9 cellular contexts compared by ENCODE assay signal in genomic region chr4:20251061-20251795, GRCh38. TPM values are rescaled to one million over a fixed set of nuclear protein-coding genes. Genes with fewer than 3 reads are reported as not detected.
DNase-seq lines count a peak whose midpoint lies in the region; ATAC-seq and TF ChIP-seq lines count a peak whose summit lies in the region.
"Had no signal": no experiment of that assay in that cellular context is flagged by ENCODE, and none has a peak within 500 bp of the region (broad histone marks: within the 10 kb centered on the region; RNA-seq: fewer than 3 reads in every experiment).

No MANE protein-coding gene starts in this region.

- TF ChIP-seq CTCF in heart right ventricle (IDR thresholded peaks at IDR 0.05) (no peak), testis (IDR thresholded peaks at IDR 0.05) (no peak)

- ATAC-seq in heart right ventricle: peak in 1 of 8 donors; percentile 13
- ATAC-seq in left cardiac atrium: no peak

- peaks cover 7 to 19% (median 9%) of the 10 kb centered on the region in 3 donors for H3K27me3 Mint-ChIP-seq in immature natural killer cell (ENCODE audit: low read depth in 3 of 3)

- WGBS in heart right ventricle, 2 donors: 3 to 4% methylated on average over 35 of the region's 35 CpGs
- no CpG with 5 or more reads among the region's 35 CpGs for WGBS in iPS DF 6.9 (ENCODE audit: insufficient coverage, insufficient read length)
- 3 to 6% methylated on average over 13 to 32 of the region's 35 CpGs for WGBS in testis, 2 donors

- H3K27ac ChIP-seq in heart right ventricle: peak overlapping the region in 7 of 10 donors; percentile 30 to 59 (median 53)
- H3K27ac ChIP-seq in iPS DF 6.9 (ENCODE audit: low read length): no peak overlapping the region
- peak overlapping the region; percentile 27 to 73 for H3K27ac ChIP-seq in testis

- no peak overlapping the region for H3K27ac Mint-ChIP-seq in immature natural killer cell

- H3K4me3 ChIP-seq in heart right ventricle (peak overlapping the region; percentile 39 to 71 (median 64)), iPS DF 6.9 (ENCODE audit: low read length) (peak overlapping the region; percentile 69; the same call in 1 of the 2 replicates), testis (peak overlapping the region; percentile 56 to 66)

- H3K4me1 Mint-ChIP-seq in immature natural killer cell: peaks cover 1 to 5% of the 10 kb centered on the region in 2 donors
- H3K4me1 Mint-ChIP-seq: central memory CD8-positive, alpha-beta T cell had no signal

- peaks cover 0 to 33% (median 12%) of the 10 kb centered on the region in 6 donors for H3K9me3 Mint-ChIP-seq in immature natural killer cell

- no peak for DNase-seq in heart right ventricle
- no peak for DNase-seq in left cardiac atrium
- peak; percentile 72 for DNase-seq in SK-N-DZ (ENCODE audit: low spot score)
- DNase-seq in iPS DF 6.9 (ENCODE audit: low read depth, low spot score): no peak
- DNase-seq in testis: no peak
- no peak for DNase-seq in T-helper 1 cell
- DNase-seq in immature natural killer cell: no peak
- no peak for DNase-seq in activated gamma-delta T cell treated with Interleukin-2 at 50 U/mL for 16 hours

- H3K4me1 ChIP-seq in heart right ventricle (peaks cover 3 to 38% (median 20%) of the 10 kb centered on the region in 9 donors), iPS DF 6.9 (ENCODE audit: control insufficient read depth, insufficient read depth, low read length) (peaks cover 3% of the 10 kb centered on the region; the same call in 1 of the 2 replicates), testis (no peaks in the 10 kb centered on the region)

- H3K36me3 Mint-ChIP-seq in immature natural killer cell: peaks cover 0 to 9% (median 6%) of the 10 kb centered on the region in 3 donors

- intact Hi-C loops in heart right ventricle (cut with DNase I): loop anchor here in 1 of 10 donors (10.0 kb wide), 1 partner anchor 1556 kb away; no protein-coding TSS in a partner anchor
- intact Hi-C loops in left cardiac atrium (cut with DNase I): loop anchor here in 1 of 2 donors (10.0 kb wide), 1 partner anchor 936 kb away; no protein-coding TSS in a partner anchor
- intact Hi-C loops in testis (cut with DNase I; ENCODE audit: low total_unique reads): no loop called here

- no peak for TF ChIP-seq POLR2A in testis (IDR thresholded peaks at IDR 0.05)

- H3K27me3 ChIP-seq in heart right ventricle (peaks cover 0 to 58% (median 42%) of the 10 kb centered on the region in 7 donors), iPS DF 6.9 (ENCODE audit: control insufficient read depth, insufficient read depth, low read length) (peaks cover 41% of the 10 kb centered on the region), testis (no peaks in the 10 kb centered on the region)

- H3K4me3 Mint-ChIP-seq in immature natural killer cell: peak overlapping the region in 1 of 5 donors; percentile 53
- H3K4me3 Mint-ChIP-seq: central memory CD8-positive, alpha-beta T cell had no signal

- H3K9me3 ChIP-seq in heart right ventricle: no peaks in the 10 kb centered on the region
- no peaks in the 10 kb centered on the region for H3K9me3 ChIP-seq in iPS DF 6.9 (ENCODE audit: control insufficient read depth, insufficient read depth, low read length)
- H3K9me3 ChIP-seq in testis: no peaks in the 10 kb centered on the region

- H3K36me3 ChIP-seq in heart right ventricle: no peaks in the 10 kb centered on the region
- H3K36me3 ChIP-seq in iPS DF 6.9 (ENCODE audit: control insufficient read depth, insufficient read depth, low read length): no peaks in the 10 kb centered on the region
- H3K36me3 ChIP-seq in testis (ENCODE audit: low read depth, missing control alignments): no peaks in the 10 kb centered on the region

RNA-seq across cellular contexts. Expression of gene SLIT2, which starts 0.5 kb away (rescaled TPM):
- 10 to 100 TPM in 1 of 10 donors, 1 to 10 TPM in 9; 4.2 to 11.9 (median 5.9) TPM for total RNA-seq in heart right ventricle
- polyA plus RNA-seq in heart right ventricle: 1 to 10 TPM; 1.1 to 2.9 TPM
- 10 to 100 TPM; 11.2 to 14.9 TPM for total RNA-seq in left cardiac atrium
- polyA plus RNA-seq in SK-N-DZ (2014; cell fraction: cytosol; rRNA removed): 10.2 and 10.8 TPM in 2 replicates
- polyA plus RNA-seq in SK-N-DZ (2014; cell fraction: nucleus; rRNA removed): 9.5 and 10.2 TPM in 2 replicates
- 10 to 100 TPM in 1 of 2 donors, 1 to 10 TPM in 1; 5.5 to 11.4 TPM for total RNA-seq in testis
- 8.7 TPM for polyA plus RNA-seq in testis (ENCODE audit: insufficient read depth, low read depth, low replicate concordance)
- not detected for polyA plus RNA-seq in immature natural killer cell
